Comparison of ENCODE assay signal across 15 cellular contexts in the genomic region with DNA sequence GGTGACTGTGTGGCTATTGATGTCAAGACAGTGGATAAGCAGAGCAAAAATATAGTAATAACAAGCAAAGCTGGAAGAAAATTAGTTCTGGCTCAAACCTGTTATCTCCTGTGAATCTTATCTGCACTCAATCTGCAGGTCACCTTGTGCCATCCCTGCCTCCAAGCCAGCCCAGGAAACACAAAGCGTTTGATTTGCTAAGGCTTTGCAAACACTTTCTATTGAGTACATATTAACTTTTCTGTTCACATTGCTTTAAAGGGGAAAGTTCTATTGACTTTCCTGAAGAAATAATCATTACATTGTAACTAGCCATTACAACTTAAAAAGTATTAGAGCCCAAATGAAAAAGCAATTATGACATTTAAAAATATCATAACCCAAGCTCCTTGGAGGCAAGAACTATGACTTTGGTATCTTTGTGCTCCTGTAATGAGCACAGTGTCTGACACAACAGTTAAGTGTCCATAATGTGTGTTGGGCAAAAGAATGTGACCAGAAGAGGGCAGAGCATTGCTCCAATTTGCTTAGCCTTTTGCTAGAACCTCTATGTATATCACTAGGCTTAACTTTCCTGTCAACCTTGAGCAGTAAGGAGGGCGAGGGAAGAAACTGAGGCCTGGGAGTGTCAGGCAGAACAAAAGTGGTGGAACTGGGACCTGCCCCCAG. TPM values are rescaled to one million over a fixed set of nuclear protein-coding genes. Genes with fewer than 3 reads are reported as not detected.
DNase-seq lines count a peak whose midpoint lies in the region; ATAC-seq, FAIRE-seq and TF ChIP-seq lines count a peak whose summit lies in the region.
"Had no signal": no experiment of that assay in that cellular context is flagged by ENCODE, and none has a peak within 500 bp of the region (broad histone marks: within the 10 kb centered on the region; RNA-seq: fewer than 3 reads in every experiment).

No MANE protein-coding gene starts in this region.

- dilution Hi-C loops in keratinocyte (cut with MboI; ENCODE audit: extremely low pct_ligation_motif_present, low sequenced_read_pairs), result no loop called here

- POLR2A ChIA-PET in BJ (lab: Charles Lee), result no interaction called here
- POLR2A ChIA-PET in HCT116 (lab: Charles Lee), result no interaction called here

- H4K20me1 ChIP-seq in HCT116 (ENCODE audit: insufficient read depth) (no peaks in the 10 kb centered on the region), keratinocyte (ENCODE audit: control insufficient read depth, extremely low read depth, insufficient read depth, low read length) (no peaks in the 10 kb centered on the region)

- peak; percentile 51 for TF ChIP-seq RAD21 in HCT116 (IDR thresholded peaks at IDR 0.05; ENCODE audit: low read depth)

- no peaks in the 10 kb centered on the region for H3K9me2 ChIP-seq in HCT116 (ENCODE audit: insufficient read depth)

- H3K36me3 ChIP-seq in BJ (ENCODE audit: control insufficient read depth, insufficient read depth, low read length), result no peaks in the 10 kb centered on the region
- no peaks in the 10 kb centered on the region for H3K36me3 ChIP-seq in HCT116 (ENCODE audit: control insufficient read depth in 1 of 2, insufficient read depth in 2 of 2, low read length in 2 of 2)
- H3K36me3 ChIP-seq in keratinocyte (ENCODE audit: control insufficient read depth in 2 of 2, extremely low read depth in 1 of 2, insufficient read depth in 2 of 2, low read length in 2 of 2), result no peaks in the 10 kb centered on the region
- H3K36me3 ChIP-seq in aorta (ENCODE audit: control insufficient read depth in 1 of 2, insufficient read depth in 2 of 2, low read length in 1 of 2), result no peaks in the 10 kb centered on the region

- ATAC-seq in HCT116 (peak; percentile 70), HG03460 (IDR thresholded peaks at IDR 0.05; ENCODE audit: unreplicated experiment) (no peak), HG03095 (IDR thresholded peaks at IDR 0.05; ENCODE audit: unreplicated experiment) (no peak), aorta (ENCODE audit: low FRiP score) (no peak)

- H3K4me2 ChIP-seq in HCT116 (ENCODE audit: low read length) (no peak overlapping the region), keratinocyte (ENCODE audit: control insufficient read depth, extremely low read depth, insufficient read depth, low read depth, low read length) (no peak overlapping the region)

- no peaks in the 10 kb centered on the region for H3K9me1 ChIP-seq in keratinocyte (ENCODE audit: control insufficient read depth, extremely low read depth, insufficient read depth, low read length)

- FAIRE-seq in keratinocyte (lab: Jason Lieb, UNC), result no peak
- FAIRE-seq: GM12892 had no signal

- RAD21 ChIA-PET in HCT116 (lab: Charles Lee; ENCODE audit: low non-redundant PET in 1 of 2, low total read pairs in 2 of 2, uncharacterized antibody in 2 of 2, unreplicated experiment in 2 of 2), result no interaction called here

- TF ChIP-seq POLR2A in HCT116 (IDR thresholded peaks at IDR 0.05; ENCODE audit: borderline replicate concordance, extremely low read depth, insufficient read depth, insufficient read length), result no peak

- H3K27me3 ChIP-seq in BJ (ENCODE audit: control insufficient read depth, insufficient read depth, low read length), result no peaks in the 10 kb centered on the region
- H3K27me3 ChIP-seq in HCT116 (ENCODE audit: insufficient read depth, low read length), result peaks cover 5% of the 10 kb centered on the region; the same call in 1 of the 2 replicates
- H3K27me3 ChIP-seq in keratinocyte (ENCODE audit: control insufficient read depth, extremely low read depth, insufficient read depth, low read length), result peaks cover 6% of the 10 kb centered on the region
- H3K27me3 ChIP-seq in aorta (ENCODE audit: control insufficient read depth in 1 of 2, insufficient read depth in 2 of 2, low read length in 1 of 2), result no peaks in the 10 kb centered on the region

- H2AFZ ChIP-seq in HCT116 (ENCODE audit: low read depth, low read length, poor library complexity, severe bottlenecking), result no peak overlapping the region
- no peak overlapping the region for H2AFZ ChIP-seq in keratinocyte (ENCODE audit: control insufficient read depth, low read length)

- intact Hi-C loops in HCT116 (cut with micrococcal nuclease) (no loop called here), aorta (cut with DNase I) (no loop called here)

- 73 to 76% methylated on average over 2 of the region's 2 CpGs for WGBS in aorta, 2 donors

- CTCF ChIA-PET in BJ (lab: Yijun Ruan, JAX), result no interaction called here
- CTCF ChIA-PET in HCT116 (lab: Charles Lee), result interaction anchor here (0.7 kb wide), 1 partner anchor 88 kb away, joined by 3 read pairs; no protein-coding TSS in a partner anchor

- no TSS peak for BruUV-seq in HCT116 (replicated peaks; lab: Mats Ljungman, UMichigan)

- H3K79me2 ChIP-seq in HCT116 (ENCODE audit: insufficient read depth, low read length) (no peaks in the 10 kb centered on the region), keratinocyte (ENCODE audit: control insufficient read depth, insufficient read depth, low read length) (no peaks in the 10 kb centered on the region)

- 0 out of 2 replicates have a peak, but pooled peaks have one; percentile 6 for TF ChIP-seq CTCF in BJ (IDR thresholded peaks at IDR 0.05; ENCODE audit: insufficient read depth, low read depth, low read length)
- peak; percentile 28 to 50 (median 40); a peak in 4 of 6 replicates for TF ChIP-seq CTCF in HCT116 (IDR thresholded peaks at IDR 0.05 in 2 of 3, conservative IDR thresholded peaks at IDR 0.05 in 1 of 3; ENCODE audit: borderline replicate concordance in 1 of 3, insufficient read depth in 1 of 3, low read depth in 2 of 3, low read length in 2 of 3)
- peak in 2 of 3 experiments; percentile 22 to 33 for TF ChIP-seq CTCF in keratinocyte (optimal IDR thresholded peaks at IDR 0.05 in 1 of 3, IDR thresholded peaks at IDR 0.05 in 1 of 3, conservative IDR thresholded peaks at IDR 0.05 in 1 of 3; ENCODE audit: extremely low read depth in 1 of 3, insufficient read depth in 2 of 3, low read length in 3 of 3)

- H3K9me3 ChIP-seq in HCT116 (ENCODE audit: control insufficient read depth in 1 of 2, insufficient read depth in 1 of 2, low read depth in 1 of 2, low read length in 2 of 2) (no peaks in the 10 kb centered on the region), keratinocyte (ENCODE audit: control insufficient read depth, low read depth, low read length) (no peaks in the 10 kb centered on the region), aorta (ENCODE audit: control insufficient read depth, low read length) (no peaks in the 10 kb centered on the region)

- H3K9ac ChIP-seq in HCT116 (ENCODE audit: low read length) (no peak overlapping the region), keratinocyte (ENCODE audit: control insufficient read depth, extremely low read depth, insufficient read depth, low read length) (no peak overlapping the region)

- DNase-seq in BJ (ENCODE audit: low read depth), result no peak
- peak; percentile 19 for DNase-seq in HCT116 (ENCODE audit: low read depth, low spot score)
- DNase-seq in amniotic epithelial cell (ENCODE audit: low read depth), result peak; percentile 8
- DNase-seq in keratinocyte (ENCODE audit: low read depth, low spot score), result no peak
- DNase-seq in amygdala (lab: John Stamatoyannopoulos, UW), result no peak
- no peak for DNase-seq in aorta
- DNase-seq: activated CD4-positive, alpha-beta memory T cell treated with anti-CD3 and anti-CD28 coated beads for 36 hours; activated naive CD4-positive, alpha-beta T cell treated with anti-CD3 and anti-CD28 coated beads, Interleukin-2, amount 10 ng/mL, durations not matched to agents 7 days and 5 days; NCI-H1092 treated with DMSO at 0.1 percent for 48 hours; posterior cingulate gyrus; stimulated activated CD4-positive, alpha-beta T cell treated with anti-CD3 and anti-CD28 coated beads, Interleukin-4, amount 100 ng/mL, for 24 hours had no signal

- H3K4me1 ChIP-seq in HCT116 (ENCODE audit: control insufficient read depth in 1 of 2, insufficient read depth in 2 of 2, low read length in 2 of 2) (peaks cover 4 to 13% of the 10 kb centered on the region in 2 experiments; a peak in 3 of 4 replicates), keratinocyte (ENCODE audit: control insufficient read depth, extremely low read depth, insufficient read depth, low read length) (no peaks in the 10 kb centered on the region), aorta (ENCODE audit: control insufficient read depth in 1 of 2, insufficient read depth in 2 of 2, low read length in 2 of 2) (no peaks in the 10 kb centered on the region)

- H3K27ac ChIP-seq in HCT116 (ENCODE audit: low read depth, low read length) (no peak overlapping the region), keratinocyte (ENCODE audit: control insufficient read depth, insufficient read depth, low read length) (no peak overlapping the region), aorta (ENCODE audit: low read depth in 1 of 2, low read length in 2 of 2) (no peak overlapping the region)

- H3K4me3 ChIP-seq in BJ (ENCODE audit: low read depth, low read length), result no peak overlapping the region
- H3K4me3 ChIP-seq in HCT116 (replicated peaks in 1 of 2; ENCODE audit: low read depth in 1 of 2, low read length in 2 of 2), result no peak overlapping the region
- H3K4me3 ChIP-seq in keratinocyte (ENCODE audit: control insufficient read depth in 2 of 3, extremely low read depth in 1 of 3, insufficient read depth in 2 of 3, low read depth in 1 of 3, low read length in 3 of 3), result no peak overlapping the region
- no peak overlapping the region for H3K4me3 ChIP-seq in aorta (ENCODE audit: low read length in 2 of 2)
- H3K4me3 ChIP-seq: lung had no signal

RNA-seq across cellular contexts. Expression of gene SERPINA3, which starts 24.7 kb away (rescaled TPM):
- polyA plus RNA-seq in BJ (2011; rRNA removed), result 0.70 and 0.91 TPM in 2 replicates
- 0.36 and 0.47 TPM in 2 replicates for polyA minus RNA-seq in BJ (2011; rRNA and poly(A)+ RNA removed)
- total RNA-seq in HCT116 (2021; ENCODE audit: unreplicated experiment), result 4.3 TPM
- 4.0 TPM in 2 replicates for polyA plus RNA-seq in HCT116 (2012)
- 0.33 to 1.5 TPM (median 0.50 TPM) in 3 replicates for polyA plus RNA-seq in keratinocyte
- polyA plus RNA-seq in keratinocyte (2011; ENCODE audit: low read depth), result 2.4 TPM
- 0.53 and 0.94 TPM in 2 replicates for polyA plus RNA-seq in keratinocyte (2011; cell fraction: cytosol; rRNA removed)
- 4.0 and 4.3 TPM in 2 replicates for polyA plus RNA-seq in keratinocyte (2011; cell fraction: nucleus; rRNA removed)
- polyA plus RNA-seq in keratinocyte (2012; ENCODE audit: low replicate concordance), result 0.33 and 6.3 TPM in 2 replicates
- polyA minus RNA-seq in keratinocyte, result 0.99 to 1.1 TPM in 2 of 3 replicates, not detected in the other
- polyA minus RNA-seq in keratinocyte (2011; cell fraction: cytosol; rRNA and poly(A)+ RNA removed), result not detected
- 2.6 and 3.6 TPM in 2 replicates for polyA minus RNA-seq in keratinocyte (2011; cell fraction: nucleus; rRNA and poly(A)+ RNA removed)
- total RNA-seq in aorta, result 100 to 1,000 TPM; 200 to 220 TPM
- 100 to 1,000 TPM in 1 of 2 donors, 10 to 100 TPM in 1; 53.2 to 117 TPM for polyA plus RNA-seq in aorta
- total RNA-seq: activated CD4-positive, alpha-beta memory T cell treated with anti-CD3 and anti-CD28 coated beads for 36 hours had no signal

RNA-seq across cellular contexts. Expression of gene SERPINA5, which starts 55.7 kb away (rescaled TPM):
- polyA plus RNA-seq in BJ (2011; rRNA removed) (0.09 and 0.12 TPM in 2 replicates), keratinocyte (not detected in 3 replicates), aorta (under 1 TPM in 1 of 2 donors, not detected in 1; 0.13 TPM)
- 0.31 TPM in 1 of 2 replicates, not detected in the other for polyA minus RNA-seq in BJ (2011; rRNA and poly(A)+ RNA removed)
- total RNA-seq in HCT116 (2021; ENCODE audit: unreplicated experiment) (3.0 TPM), aorta (1 to 10 TPM; 2.3 to 9.0 TPM)
- 5.5 and 7.1 TPM in 2 replicates for polyA plus RNA-seq in HCT116 (2012)
- not detected for polyA plus RNA-seq in keratinocyte (2011; ENCODE audit: low read depth)
- polyA plus RNA-seq in keratinocyte (2011; cell fraction: cytosol; rRNA removed), result not detected in 2 replicates
- not detected in 2 replicates for polyA plus RNA-seq in keratinocyte (2011; cell fraction: nucleus; rRNA removed)
- polyA plus RNA-seq in keratinocyte (2012; ENCODE audit: low replicate concordance), result not detected in 2 replicates
- not detected in 3 replicates for polyA minus RNA-seq in keratinocyte
- not detected for polyA minus RNA-seq in keratinocyte (2011; cell fraction: cytosol; rRNA and poly(A)+ RNA removed)
- not detected in 2 replicates for polyA minus RNA-seq in keratinocyte (2011; cell fraction: nucleus; rRNA and poly(A)+ RNA removed)
- total RNA-seq: activated CD4-positive, alpha-beta memory T cell treated with anti-CD3 and anti-CD28 coated beads for 36 hours had no signal

Comparison
In these comparisons a context has a peak if more than half of its experiments do, and no peak if none do; other contexts are left out.
1. DNase-seq: peak in HCT116 (single experiment) and amniotic epithelial cell (single experiment); none in BJ (single experiment), keratinocyte (single experiment), amygdala (0 of 56) and aorta (0 of 2).
2. RNA of gene SERPINA3, which starts 24.7 kb away (polyA plus RNA-seq): 53.2 to 117 TPM in aorta; 0.70 to 0.91 TPM in BJ and 0.33 to 6.3 TPM in keratinocyte; every median in the first group is over 4 times any median in the second.
3. Peak in every context shown above with its lines, with median percentiles within 50 percentile points of each other: CTCF ChIP-seq.